9 cellular contexts compared by ENCODE assay signal in the genomic region with DNA sequence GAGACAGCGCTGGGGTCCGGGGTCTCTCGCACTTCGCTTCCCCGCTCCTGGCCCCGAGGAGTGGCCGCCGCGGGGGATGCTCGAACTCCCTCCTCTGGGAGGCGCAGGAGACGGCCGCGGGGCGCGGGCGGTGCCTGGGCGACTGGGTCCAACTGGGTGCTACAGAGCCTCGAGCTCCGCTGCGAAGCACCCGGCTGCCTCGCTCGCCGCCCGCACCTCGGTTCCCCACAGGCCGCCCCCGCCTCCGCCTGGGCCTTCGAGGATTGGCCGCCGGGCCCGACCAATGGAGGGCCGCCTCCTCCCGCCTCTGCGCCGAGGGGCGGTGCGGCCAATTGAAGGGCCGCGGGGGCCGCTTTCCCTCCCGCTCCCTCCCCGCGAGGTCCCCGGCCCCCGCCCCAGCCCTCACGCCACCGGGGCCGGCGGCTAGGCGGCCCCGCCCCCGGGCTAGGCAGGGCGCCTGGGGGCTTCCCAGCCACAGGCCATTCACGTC. TPM values are rescaled to one million over a fixed set of nuclear protein-coding genes. Genes with fewer than 3 reads are reported as not detected.
DNase-seq lines count a peak whose midpoint lies in the region; ATAC-seq, FAIRE-seq and TF ChIP-seq lines count a peak whose summit lies in the region.
"Had no signal": no experiment of that assay in that cellular context is flagged by ENCODE, and none has a peak within 500 bp of the region (broad histone marks: within the 10 kb centered on the region; RNA-seq: fewer than 3 reads in every experiment).

CNN3 (minus strand) TSS at position 196 of the 490 bp plus-strand sequence. CDS start 216 bp downstream, outside the sequence.

- H3K4me1 Mint-ChIP-seq in activated naive CD8-positive, alpha-beta T cell treated with anti-CD3 and anti-CD28 coated beads, Interleukin-2, amount 10 ng/mL, durations not matched to agents 7 days and 5 days: peaks cover 17% of the 10 kb centered on the region

- no peaks in the 10 kb centered on the region for H3K9me3 Mint-ChIP-seq in activated naive CD8-positive, alpha-beta T cell treated with anti-CD3 and anti-CD28 coated beads, Interleukin-2, amount 10 ng/mL, durations not matched to agents 7 days and 5 days

- TF ChIP-seq CTCF in D721Med (IDR thresholded peaks at IDR 0.05; ENCODE audit: insufficient read depth, missing control alignments): no peak
- TF ChIP-seq CTCF in omental fat pad (IDR thresholded peaks at IDR 0.05): no peak

- H3K4me3 Mint-ChIP-seq in activated naive CD8-positive, alpha-beta T cell treated with anti-CD3 and anti-CD28 coated beads, Interleukin-2, amount 10 ng/mL, durations not matched to agents 7 days and 5 days: peak within 1 kb of the TSS; percentile 92

- peaks cover 32% of the 10 kb centered on the region for H3K27me3 Mint-ChIP-seq in activated naive CD8-positive, alpha-beta T cell treated with anti-CD3 and anti-CD28 coated beads, Interleukin-2, amount 10 ng/mL, durations not matched to agents 7 days and 5 days

- peak; percentile 82 for ATAC-seq in GM21529 (IDR thresholded peaks at IDR 0.05; ENCODE audit: unreplicated experiment)
- ATAC-seq in activated naive CD8-positive, alpha-beta T cell treated with anti-CD3 and anti-CD28 coated beads, Interleukin-2, amount 10 ng/mL, durations not matched to agents 7 days and 5 days (ENCODE audit: low read depth): peak; percentile 89
- peak; percentile 86 for ATAC-seq in omental fat pad (ENCODE audit: low FRiP score)

- peaks cover 1% of the 10 kb centered on the region for H3K36me3 Mint-ChIP-seq in activated naive CD8-positive, alpha-beta T cell treated with anti-CD3 and anti-CD28 coated beads, Interleukin-2, amount 10 ng/mL, durations not matched to agents 7 days and 5 days

- H3K27ac Mint-ChIP-seq in activated naive CD8-positive, alpha-beta T cell treated with anti-CD3 and anti-CD28 coated beads, Interleukin-2, amount 10 ng/mL, durations not matched to agents 7 days and 5 days: peak within 1 kb of the TSS; percentile 30

- DNase-seq in D721Med (ENCODE audit: insufficient read length, low spot score) (peak; percentile 75), HuH-7.5 (ENCODE audit: low spot score) (peak; percentile 82), SHP77 treated with DMSO at 0.1 percent for 48 hours (lab: John Stamatoyannopoulos, UW) (peak; percentile 78), glomerular visceral epithelial cell (ENCODE audit: extremely low spot score) (peak; percentile 97), omental fat pad (ENCODE audit: low spot score) (peak; percentile 61), superior temporal gyrus (ENCODE audit: extremely low spot score) (peak; percentile 92)
- peak; percentile 79 for DNase-seq in activated naive CD8-positive, alpha-beta T cell treated with anti-CD3 and anti-CD28 coated beads, Interleukin-2, amount 10 ng/mL, durations not matched to agents 7 days and 5 days

- FAIRE-seq in D721Med (lab: Jason Lieb, UNC): no peak
- FAIRE-seq: endometrium had no signal

- POLR2A ChIA-PET in activated naive CD8-positive, alpha-beta T cell treated with anti-CD3 and anti-CD28 coated beads, Interleukin-2, amount 10 ng/mL, durations not matched to agents 7 days and 5 days (lab: Charles Lee): no interaction called here

RNA-seq across cellular contexts. Expression of gene CNN3, which starts in this region (rescaled TPM):
- total RNA-seq in activated naive CD8-positive, alpha-beta T cell treated with anti-CD3 and anti-CD28 coated beads, Interleukin-2, amount 10 ng/mL, durations not matched to agents 7 days and 5 days: 10 to 100 TPM; 10.7 to 10.8 TPM
- 100 to 1,000 TPM; 148 to 216 (median 175) TPM for total RNA-seq in omental fat pad

Comparison
In these comparisons a context has a peak if more than half of its experiments do, and no peak if none do; other contexts are left out.
1. Peak in every context shown above with its lines: DNase-seq and ATAC-seq.
2. RNA of gene CNN3 (total RNA-seq): 148 to 216 TPM in omental fat pad; 10.7 to 10.8 TPM in activated naive CD8-positive, alpha-beta T cell treated with anti-CD3 and anti-CD28 coated beads, Interleukin-2, amount 10 ng/mL, durations not matched to agents 7 days and 5 days; every median in the first group is over 10 times any median in the second.